Comparison of ENCODE assay signal across 10 cellular contexts in genomic region chr5:138952962-138953361, GRCh38.
A peak's percentile ranks its signal among the peaks of the same experiment; 100 is the strongest.
DNase-seq lines count a peak whose midpoint lies in the region; ATAC-seq and TF ChIP-seq lines count a peak whose summit lies in the region.
"Had no signal": no experiment of that assay in that cellular context is flagged by ENCODE, and none has a peak within 500 bp of the region (broad histone marks: within the 10 kb centered on the region; RNA-seq: fewer than 3 reads in every experiment).

No MANE protein-coding gene starts in this region.

- H3K4me1 ChIP-seq in colonic mucosa (peaks cover 11% of the 10 kb centered on the region), vagina (peaks cover 40% of the 10 kb centered on the region)
- H3K4me1 ChIP-seq: Caco-2 had no signal

- H3K9me3 ChIP-seq in colonic mucosa (no peaks in the 10 kb centered on the region), vagina (no peaks in the 10 kb centered on the region)
- H3K9me3 ChIP-seq: Caco-2 had no signal

- H3K4me3 Mint-ChIP-seq in stimulated activated naive CD8-positive, alpha-beta T cell treated with anti-CD3 and anti-CD28 coated beads, Interleukin-15, amount 100 ng/mL, for 72 hours: peak overlapping the region in 1 of 2 donors; percentile 16
- H3K4me3 Mint-ChIP-seq in naive thymus-derived CD8-positive, alpha-beta T cell: peak overlapping the region in 9 of 10 donors; percentile 24 to 70 (median 60)

- TF ChIP-seq POLR2A in vagina (IDR thresholded peaks at IDR 0.05): no peak

- no peaks in the 10 kb centered on the region for H3K36me3 ChIP-seq in colonic mucosa
- H3K36me3 ChIP-seq in vagina: no peaks in the 10 kb centered on the region

- POLR2A ChIA-PET in naive thymus-derived CD8-positive, alpha-beta T cell (lab: Charles Lee): no interaction called here

- H3K4me3 ChIP-seq in colonic mucosa: no peak overlapping the region
- H3K4me3 ChIP-seq in vagina: peak overlapping the region in 1 of 2 donors; percentile 2

- ATAC-seq in stimulated activated naive CD8-positive, alpha-beta T cell treated with anti-CD3 and anti-CD28 coated beads, Interleukin-15, amount 100 ng/mL, for 72 hours: peak; percentile 11
- no peak for ATAC-seq in stimulated activated naive CD8-positive, alpha-beta T cell treated with anti-CD3 and anti-CD28 coated beads, Interleukin-15, Interleukin-2, amounts not matched to agents 100 U/mL and 50 U/mL, for 24 hours
- peak in 1 of 2 donors; percentile 33 for ATAC-seq in naive thymus-derived CD8-positive, alpha-beta T cell
- ATAC-seq in GM18861 (IDR thresholded peaks at IDR 0.05; ENCODE audit: unreplicated experiment) (no peak), left lobe of liver (no peak), HG03457 (IDR thresholded peaks at IDR 0.05; ENCODE audit: unreplicated experiment) (no peak)

- H3K27ac ChIP-seq in colonic mucosa: no peak overlapping the region
- peak overlapping the region; percentile 71 for H3K27ac ChIP-seq in vagina

- H3K27me3 Mint-ChIP-seq in stimulated activated naive CD8-positive, alpha-beta T cell treated with anti-CD3 and anti-CD28 coated beads, Interleukin-15, amount 100 ng/mL, for 72 hours: no peaks in the 10 kb centered on the region
- H3K27me3 Mint-ChIP-seq in naive thymus-derived CD8-positive, alpha-beta T cell: no peaks in the 10 kb centered on the region

- no peak for TF ChIP-seq CTCF in colonic mucosa (IDR thresholded peaks at IDR 0.05)
- TF ChIP-seq CTCF in vagina (IDR thresholded peaks at IDR 0.05): no peak

- peak overlapping the region; percentile 44 to 49 for H3K9ac ChIP-seq in colonic mucosa (ENCODE audit: low read depth in 2 of 2, low read length in 2 of 2)

- DNase-seq in stimulated activated naive CD8-positive, alpha-beta T cell treated with anti-CD3 and anti-CD28 coated beads, Interleukin-15, amount 100 ng/mL, for 72 hours: no peak
- no peak for DNase-seq in stimulated activated naive CD8-positive, alpha-beta T cell treated with anti-CD3 and anti-CD28 coated beads, Interleukin-15, Interleukin-2, amounts not matched to agents 100 U/mL and 50 U/mL, for 24 hours
- DNase-seq in colonic mucosa (no peak), vagina (ENCODE audit: extremely low spot score in 2 of 2) (no peak), left lobe of liver (ENCODE audit: low spot score) (no peak)
- peak in 2 of 10 donors; percentile 4 to 8 for DNase-seq in naive thymus-derived CD8-positive, alpha-beta T cell
- DNase-seq: effector CD8-positive, alpha-beta T cell had no signal

- H3K36me3 Mint-ChIP-seq in naive thymus-derived CD8-positive, alpha-beta T cell: peaks cover 0 to 10% (median 0%) of the 10 kb centered on the region in 3 donors

- no peaks in the 10 kb centered on the region for H3K9me3 Mint-ChIP-seq in stimulated activated naive CD8-positive, alpha-beta T cell treated with anti-CD3 and anti-CD28 coated beads, Interleukin-15, amount 100 ng/mL, for 72 hours
- no peaks in the 10 kb centered on the region for H3K9me3 Mint-ChIP-seq in naive thymus-derived CD8-positive, alpha-beta T cell

- intact Hi-C loops in colonic mucosa (cut with DNase I): no loop called here
- intact Hi-C loops in vagina (cut with DNase I): no loop called here

- peak overlapping the region; percentile 80 to 86 for H3K27ac Mint-ChIP-seq in stimulated activated naive CD8-positive, alpha-beta T cell treated with anti-CD3 and anti-CD28 coated beads, Interleukin-15, amount 100 ng/mL, for 72 hours
- peak overlapping the region in 5 of 10 donors; percentile 51 to 79 (median 64) for H3K27ac Mint-ChIP-seq in naive thymus-derived CD8-positive, alpha-beta T cell

- no peaks in the 10 kb centered on the region for H3K27me3 ChIP-seq in colonic mucosa
- no peaks in the 10 kb centered on the region for H3K27me3 ChIP-seq in vagina

- H3K4me1 Mint-ChIP-seq in stimulated activated naive CD8-positive, alpha-beta T cell treated with anti-CD3 and anti-CD28 coated beads, Interleukin-15, amount 100 ng/mL, for 72 hours: peaks cover 21% of the 10 kb centered on the region
- peaks cover 14 to 23% (median 21%) of the 10 kb centered on the region in 4 donors for H3K4me1 Mint-ChIP-seq in naive thymus-derived CD8-positive, alpha-beta T cell
